In genomic region chr18:59038295-59039039, GRCh38 we compare ENCODE assay signal across 1 cellular context.
TF ChIP-seq lines count a peak whose summit lies in the region.

No MANE protein-coding gene starts in this region.

TF ChIP-seq in A549, 52 proteins besides CTCF, POLR2A, EP300 and RAD21 (continued from another document):
- no peak for TF ChIP-seq HMGXB4 (CRISPR knock-in tag; IDR thresholded peaks at IDR 0.05; ENCODE audit: borderline replicate concordance)
- TF ChIP-seq TFCP2L1 (CRISPR knock-in tag; IDR thresholded peaks at IDR 0.05): no peak
- TF ChIP-seq BHLHE40 (IDR thresholded peaks at IDR 0.05; ENCODE audit: low read depth, low read length): no peak
- TF ChIP-seq JUNB (IDR thresholded peaks at IDR 0.05): no peak
- no peak for TF ChIP-seq SMC3 (IDR thresholded peaks at IDR 0.05)
- TF ChIP-seq EHMT2 (IDR thresholded peaks at IDR 0.05; ENCODE audit: low read depth): no peak
- TF ChIP-seq SREBF2 (IDR thresholded peaks at IDR 0.05): no peak
- TF ChIP-seq, protein P1, sequence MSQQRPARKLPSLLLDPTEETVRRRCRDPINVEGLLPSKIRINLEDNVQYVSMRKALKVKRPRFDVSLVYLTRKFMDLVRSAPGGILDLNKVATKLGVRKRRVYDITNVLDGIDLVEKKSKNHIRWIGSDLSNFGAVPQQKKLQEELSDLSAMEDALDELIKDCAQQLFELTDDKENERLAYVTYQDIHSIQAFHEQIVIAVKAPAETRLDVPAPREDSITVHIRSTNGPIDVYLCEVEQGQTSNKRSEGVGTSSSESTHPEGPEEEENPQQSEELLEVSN (IDR thresholded peaks at IDR 0.05; ENCODE audit: borderline replicate concordance, low read depth): no peak
- no peak for TF ChIP-seq USF2 (IDR thresholded peaks at IDR 0.05)
- TF ChIP-seq RFX5 (IDR thresholded peaks at IDR 0.05): no peak
- TF ChIP-seq MAZ (IDR thresholded peaks at IDR 0.05; ENCODE audit: borderline replicate concordance, low read depth, low read length): no peak
